ENCODE assay signal across 7 cellular contexts in genomic region chr3:44323341-44323955, GRCh38. TPM values are rescaled to one million over a fixed set of nuclear protein-coding genes. Genes with fewer than 3 reads are reported as not detected.
DNase-seq lines count a peak whose midpoint lies in the region; ATAC-seq and TF ChIP-seq lines count a peak whose summit lies in the region.

No MANE protein-coding gene starts in this region.

- no peak overlapping the region for H3K27ac ChIP-seq in mammary epithelial cell (ENCODE audit: insufficient read depth, low read depth, low read length)

- intact Hi-C loops in mammary epithelial cell (cut with micrococcal nuclease) = loop anchor here (1.0 to 5.0 kb wide), 2 partner anchors 209 to 591 kb away; no protein-coding TSS in a partner anchor

- H3K36me3 Mint-ChIP-seq in T-helper 2 cell treated with Interferon-gamma antibody and Interleukin-4, amounts not matched to agents 5 μg/mL and 100 μg/mL, for 36 hours (ENCODE audit: low read depth) = no peaks in the 10 kb centered on the region

- peaks cover 4% of the 10 kb centered on the region for H3K9me3 Mint-ChIP-seq in T-helper 2 cell treated with Interferon-gamma antibody and Interleukin-4, amounts not matched to agents 5 μg/mL and 100 μg/mL, for 36 hours

- TF ChIP-seq CTCF in GM12864 (IDR thresholded peaks at IDR 0.05; ENCODE audit: low read depth, low read length, missing control alignments) (peak; percentile 68), mammary epithelial cell (conservative IDR thresholded peaks at IDR 0.05 in 1 of 2, IDR thresholded peaks at IDR 0.05 in 1 of 2; ENCODE audit: extremely low read depth in 1 of 2, insufficient read depth in 1 of 2, low read depth in 1 of 2, low read length in 2 of 2) (peak; percentile 88 to 91)

- H3K27me3 ChIP-seq in mammary epithelial cell (ENCODE audit: insufficient read depth, low read length) = no peaks in the 10 kb centered on the region

- DNase-seq in GM12864 (ENCODE audit: low read depth) (peak; percentile 10), NCI-H146 treated with DMSO at 0.1 percent for 48 hours (lab: John Stamatoyannopoulos, UW; ENCODE audit: unreplicated experiment) (peak; percentile 37), mammary epithelial cell (peak; percentile 42), kidney glomerular epithelial cell (lab: John Stamatoyannopoulos, UW) (peak; percentile 59)
- DNase-seq in T-helper 2 cell treated with Interferon-gamma antibody and Interleukin-4, amounts not matched to agents 5 μg/mL and 100 μg/mL, for 36 hours (ENCODE audit: low spot score) = peak; percentile 17
- DNase-seq in stimulated activated CD4-positive, alpha-beta T cell treated with anti-CD3 and anti-CD28 coated beads, Interleukin-2, amount 100 ng/mL, for 4 hours (ENCODE audit: low read depth) = peak; percentile 31

- no peaks in the 10 kb centered on the region for H3K36me3 ChIP-seq in mammary epithelial cell (ENCODE audit: insufficient read depth, low read length)

- H4K20me1 ChIP-seq in mammary epithelial cell (ENCODE audit: insufficient read depth, low read length) = no peaks in the 10 kb centered on the region

- no peak overlapping the region for H2AFZ ChIP-seq in mammary epithelial cell (ENCODE audit: low read depth, low read length)

- no peaks in the 10 kb centered on the region for H3K4me1 ChIP-seq in mammary epithelial cell (ENCODE audit: insufficient read depth, low read length)

- CTCF ChIA-PET in mammary epithelial cell (lab: Charles Lee; ENCODE audit: low non-redundant PET) = no interaction called here

- H3K27ac Mint-ChIP-seq in T-helper 2 cell treated with Interferon-gamma antibody and Interleukin-4, amounts not matched to agents 5 μg/mL and 100 μg/mL, for 36 hours = no peak overlapping the region

- dilution Hi-C loops in mammary epithelial cell (cut with HindIII; ENCODE audit: low sequenced_read_pairs) = no loop called here

- H3K9ac ChIP-seq in mammary epithelial cell (ENCODE audit: insufficient read depth, low read length) = no peak overlapping the region

- WGBS in mammary epithelial cell (ENCODE audit: low coverage, missing lambda C conversion rate) = 8% methylated on average over 4 of the region's 4 CpGs

- H3K4me3 Mint-ChIP-seq in T-helper 2 cell treated with Interferon-gamma antibody and Interleukin-4, amounts not matched to agents 5 μg/mL and 100 μg/mL, for 36 hours = no peak overlapping the region

- no peak overlapping the region for H3K4me2 ChIP-seq in mammary epithelial cell (ENCODE audit: insufficient read depth, low read depth, low read length)

- no peak for ATAC-seq in GM19463 (IDR thresholded peaks at IDR 0.05; ENCODE audit: unreplicated experiment)

- H3K9me3 ChIP-seq in mammary epithelial cell (replicated peaks; ENCODE audit: insufficient read depth, low read length) = no peaks in the 10 kb centered on the region

- no peaks in the 10 kb centered on the region for H3K79me2 ChIP-seq in mammary epithelial cell (ENCODE audit: insufficient read depth, low read length)

- H3K27me3 Mint-ChIP-seq in T-helper 2 cell treated with Interferon-gamma antibody and Interleukin-4, amounts not matched to agents 5 μg/mL and 100 μg/mL, for 36 hours (ENCODE audit: low read depth) = peaks cover 17% of the 10 kb centered on the region

- peaks cover 4% of the 10 kb centered on the region for H3K4me1 Mint-ChIP-seq in T-helper 2 cell treated with Interferon-gamma antibody and Interleukin-4, amounts not matched to agents 5 μg/mL and 100 μg/mL, for 36 hours (ENCODE audit: low read depth)

- no TSS peak for BruUV-seq in mammary epithelial cell (replicated peaks; lab: Mats Ljungman, UMichigan)

- in situ Hi-C loops in mammary epithelial cell (cut with MboI; ENCODE audit: low sequenced_read_pairs in 2 of 2) = no loop called here

- H3K4me3 ChIP-seq in GM12864 (ENCODE audit: low read depth, low read length) (no peak overlapping the region), mammary epithelial cell (replicated peaks in 1 of 3; ENCODE audit: insufficient read depth in 1 of 3, low read depth in 2 of 3, low read length in 3 of 3) (no peak overlapping the region)

RNA-seq across cellular contexts. Expression of gene TCAIM, which starts 15.1 kb away (rescaled TPM):
- total RNA-seq in mammary epithelial cell = 10 to 100 TPM; 19.5 to 21.7 TPM
- polyA plus RNA-seq in mammary epithelial cell = 14.4 TPM
- 7.4 TPM for polyA minus RNA-seq in mammary epithelial cell
